In genomic region chr3:143595456-143596077, GRCh38 we compare ENCODE assay signal across 14 cellular contexts.
A peak's percentile ranks its signal among the peaks of the same experiment; 100 is the strongest.
DNase-seq lines count a peak whose midpoint lies in the region; ATAC-seq and TF ChIP-seq lines count a peak whose summit lies in the region.
"Had no signal": no experiment of that assay in that cellular context is flagged by ENCODE, and none has a peak within 500 bp of the region (broad histone marks: within the 10 kb centered on the region; RNA-seq: fewer than 3 reads in every experiment).

No MANE protein-coding gene starts in this region.

- H3F3A ChIP-seq in OCI-LY1 (ENCODE audit: insufficient read depth, low read length): no peaks in the 10 kb centered on the region

- POLR2A ChIA-PET in activated CD4-positive, alpha-beta memory T cell treated with anti-CD3 and anti-CD28 coated beads for 36 hours (lab: Charles Lee): no interaction called here

- peak; percentile 96 for ATAC-seq in HG03064 (IDR thresholded peaks at IDR 0.05; ENCODE audit: low read depth, unreplicated experiment)
- ATAC-seq: SK-N-SH treated with all-trans-retinoic acid at 6 μM for 48 hours had no signal

- peak overlapping the region; percentile 30 for H3K4me2 ChIP-seq in OCI-LY1 (ENCODE audit: low read length)

- peak; percentile 47 for DNase-seq in GM13976 (ENCODE audit: low spot score)
- DNase-seq in GM20000 (ENCODE audit: low spot score): peak; percentile 35
- DNase-seq in activated CD4-positive, alpha-beta memory T cell treated with anti-CD3 and anti-CD28 coated beads for 36 hours: no peak
- no peak for DNase-seq in activated CD8-positive, alpha-beta memory T cell treated with anti-CD3 and anti-CD28 coated beads, Interleukin-2, amount 50 U/mL, for 4 hours
- DNase-seq in NCI-H2227 treated with DMSO at 0.1 percent for 48 hours (lab: John Stamatoyannopoulos, UW): no peak
- DNase-seq in AG08395 (ENCODE audit: low spot score): no peak
- DNase-seq: CD4-positive, alpha-beta memory T cell; NCI-H1105 treated with DMSO at 0.1 percent for 48 hours had no signal

- no peaks in the 10 kb centered on the region for H3K4me1 Mint-ChIP-seq in activated CD4-positive, alpha-beta memory T cell treated with anti-CD3 and anti-CD28 coated beads for 36 hours (ENCODE audit: low read depth)

- intact Hi-C loops in activated CD4-positive, alpha-beta memory T cell treated with anti-CD3 and anti-CD28 coated beads for 36 hours (cut with micrococcal nuclease): no loop called here

- no peaks in the 10 kb centered on the region for H3K79me2 ChIP-seq in OCI-LY1 (ENCODE audit: insufficient read depth, low read length)

- CTCF ChIA-PET in activated CD4-positive, alpha-beta memory T cell treated with anti-CD3 and anti-CD28 coated beads for 36 hours (lab: Charles Lee): no interaction called here

- no peak overlapping the region for H2AFZ ChIP-seq in OCI-LY1 (ENCODE audit: low read length)

- no peaks in the 10 kb centered on the region for H3K9me3 Mint-ChIP-seq in activated CD4-positive, alpha-beta memory T cell treated with anti-CD3 and anti-CD28 coated beads for 36 hours
- H3K9me3 Mint-ChIP-seq: activated T-helper 1 cell treated with anti-CD3 and anti-CD28 coated beads, Interleukin-12 subunit alpha, Interleukin-12 subunit beta, Interleukin-2, Interleukin-4 antibody, amounts not matched to agents 30 ng/mL and 10 ng/mL and 1 ng/mL, durations not matched to agents 14 hours and 24 hours and 36 hours; CD4-positive, alpha-beta memory T cell; dendritic cell treated with granulocyte-macrophage colony-stimulating factor and Interleukin-4, amounts not matched to agents 40 ng/mL and 50 ng/mL, for 4 days; neural crest cell had no signal

- no peak overlapping the region for H3K9ac ChIP-seq in OCI-LY1 (ENCODE audit: low read length)

- H3K9me3 ChIP-seq in OCI-LY1 (ENCODE audit: low read length): no peaks in the 10 kb centered on the region

- TF ChIP-seq CTCF in GM13976 (IDR thresholded peaks at IDR 0.05; ENCODE audit: borderline replicate concordance, control extremely low read depth, extremely low read depth, insufficient read depth, missing control alignments) (no peak), GM20000 (IDR thresholded peaks at IDR 0.05; ENCODE audit: extremely low read depth, missing control alignments) (no peak), OCI-LY1 (IDR thresholded peaks at IDR 0.05; ENCODE audit: low read length) (no peak)

- H3K27me3 Mint-ChIP-seq in activated CD4-positive, alpha-beta memory T cell treated with anti-CD3 and anti-CD28 coated beads for 36 hours: no peaks in the 10 kb centered on the region
- H3K27me3 Mint-ChIP-seq: CD4-positive, alpha-beta memory T cell; dendritic cell treated with granulocyte-macrophage colony-stimulating factor and Interleukin-4, amounts not matched to agents 40 ng/mL and 50 ng/mL, for 4 days had no signal

- no peak overlapping the region for H3K27ac Mint-ChIP-seq in activated CD4-positive, alpha-beta memory T cell treated with anti-CD3 and anti-CD28 coated beads for 36 hours
- H3K27ac Mint-ChIP-seq: activated T-helper 1 cell treated with anti-CD3 and anti-CD28 coated beads, Interleukin-12 subunit alpha, Interleukin-12 subunit beta, Interleukin-2, Interleukin-4 antibody, amounts not matched to agents 30 ng/mL and 10 ng/mL and 1 ng/mL, durations not matched to agents 14 hours and 24 hours and 36 hours; dendritic cell treated with granulocyte-macrophage colony-stimulating factor and Interleukin-4, amounts not matched to agents 40 ng/mL and 50 ng/mL, for 4 days had no signal

- H3K4me3 Mint-ChIP-seq in activated CD4-positive, alpha-beta memory T cell treated with anti-CD3 and anti-CD28 coated beads for 36 hours: no peak overlapping the region
- H3K4me3 Mint-ChIP-seq: activated T-helper 1 cell treated with anti-CD3 and anti-CD28 coated beads, Interleukin-12 subunit alpha, Interleukin-12 subunit beta, Interleukin-2, Interleukin-4 antibody, amounts not matched to agents 30 ng/mL and 10 ng/mL and 1 ng/mL, durations not matched to agents 14 hours and 24 hours and 36 hours; CD4-positive, alpha-beta memory T cell; dendritic cell treated with granulocyte-macrophage colony-stimulating factor and Interleukin-4, amounts not matched to agents 40 ng/mL and 50 ng/mL, for 4 days; neural crest cell had no signal

- H3K36me3 Mint-ChIP-seq in activated CD4-positive, alpha-beta memory T cell treated with anti-CD3 and anti-CD28 coated beads for 36 hours: no peaks in the 10 kb centered on the region

- no peaks in the 10 kb centered on the region for H4K20me1 ChIP-seq in OCI-LY1 (ENCODE audit: insufficient read depth, low read length)

- H3K4me3 ChIP-seq in OCI-LY1 (ENCODE audit: low read depth, low read length, poor library complexity, severe bottlenecking): no peak overlapping the region

- in situ Hi-C loops in GM13976 (cut with MboI; ENCODE audit: low sequenced_read_pairs, unreplicated experiment): no loop called here

- H3K27ac ChIP-seq in OCI-LY1 (ENCODE audit: low read depth, low read length, poor library complexity, severe bottlenecking): peak overlapping the region; percentile 53

- peaks cover 42% of the 10 kb centered on the region for H3K4me1 ChIP-seq in OCI-LY1 (ENCODE audit: insufficient read depth, low read length, severe bottlenecking)

- no peaks in the 10 kb centered on the region for H3K27me3 ChIP-seq in OCI-LY1 (ENCODE audit: insufficient read depth, low read length)

- no peaks in the 10 kb centered on the region for H3K36me3 ChIP-seq in OCI-LY1 (ENCODE audit: insufficient read depth, low read length)

- no peaks in the 10 kb centered on the region for H3K9me2 ChIP-seq in OCI-LY1 (ENCODE audit: low read depth, low read length)

Comparison
In these comparisons a context has a peak if more than half of its experiments do, and no peak if none do; other contexts are left out.
1. DNase-seq: peak in GM13976 (single experiment) and GM20000 (single experiment); none in activated CD4-positive, alpha-beta memory T cell treated with anti-CD3 and anti-CD28 coated beads for 36 hours (single experiment), activated CD8-positive, alpha-beta memory T cell treated with anti-CD3 and anti-CD28 coated beads, Interleukin-2, amount 50 U/mL, for 4 hours (single experiment), NCI-H2227 treated with DMSO at 0.1 percent for 48 hours (single experiment) and AG08395 (single experiment).